In genomic region chr4:123921339-123921738, GRCh38 we compare ENCODE assay signal across 24 cellular contexts.
"Had no signal": no experiment of that assay in that cellular context is flagged by ENCODE, and none has a peak within 500 bp of the region (broad histone marks: within the 10 kb centered on the region; RNA-seq: fewer than 3 reads in every experiment).

No MANE protein-coding gene starts in this region.

- H3K79me2 ChIP-seq: parathyroid adenoma had no signal

- H2AFZ ChIP-seq: parathyroid adenoma had no signal

- H3K4me3 ChIP-seq: coronary artery, esophagus squamous epithelium, lung, prostate gland, sigmoid colon, stomach, thyroid gland, vagina had no signal

- ATAC-seq: effector memory CD8-positive, alpha-beta T cell; left colon; natural killer cell treated with Interleukin-12 subunit alpha and Interleukin-12 subunit beta and Interleukin-15 and Interleukin-18, amount 100 ng/mL, for 72 hours; stimulated activated effector memory CD8-positive, alpha-beta T cell treated with anti-CD3 and anti-CD28 coated beads, Interleukin-12 subunit alpha, Interleukin-12 subunit beta, amount 100 ng/mL, for 72 hours had no signal

- H3K4me1 ChIP-seq: esophagus squamous epithelium, parathyroid adenoma, prostate gland, sigmoid colon, thyroid gland, vagina had no signal

- H3K9me3 ChIP-seq: esophagus squamous epithelium, prostate gland, sigmoid colon, stomach, thyroid gland, vagina had no signal

- DNase-seq: dermis blood vessel endothelial cell; effector memory CD8-positive, alpha-beta T cell; erythroblast; esophagus squamous epithelium; hypothalamus; immature natural killer cell; islet precursor cell; kidney glomerular epithelial cell; left colon; naive B cell; sigmoid colon; stimulated activated CD4-positive, alpha-beta T cell treated with anti-CD3 and anti-CD28 coated beads, Interleukin-2, amount 100 ng/mL, for 24 hours; stimulated activated CD4-positive, alpha-beta T cell treated with anti-CD3 and anti-CD28 coated beads, Interleukin-4, amount 100 ng/mL, for 24 hours; stimulated activated naive CD4-positive, alpha-beta T cell treated with Interleukin-2 at 50 U/mL for 16 hours; stomach; thyroid gland; trophoblast cell had no signal

- H3K27ac ChIP-seq: coronary artery, esophagus squamous epithelium, parathyroid adenoma, prostate gland, sigmoid colon, stomach, thyroid gland, vagina had no signal

- H3K36me3 ChIP-seq: esophagus squamous epithelium, prostate gland, sigmoid colon, stomach, thyroid gland, vagina had no signal
